ENCODE assay signal across 13 cellular contexts in genomic region chr17:64406321-64407200, GRCh38. TPM values are rescaled to one million over a fixed set of nuclear protein-coding genes. Genes with fewer than 3 reads are reported as not detected.
DNase-seq lines count a peak whose midpoint lies in the region; ATAC-seq and TF ChIP-seq lines count a peak whose summit lies in the region.
"Had no signal": no experiment of that assay in that cellular context is flagged by ENCODE, and none has a peak within 500 bp of the region (broad histone marks: within the 10 kb centered on the region; RNA-seq: fewer than 3 reads in every experiment).

No MANE protein-coding gene starts in this region.

- H3K27me3 Mint-ChIP-seq in GM23338 (ENCODE audit: insufficient read depth, low read depth, poor library complexity), result no peaks in the 10 kb centered on the region

- peak; percentile 61 for DNase-seq in DMS 273 (lab: John Stamatoyannopoulos, UW; ENCODE audit: unreplicated experiment)
- DNase-seq in DMS 273 treated with DMSO at 0.1 percent for 48 hours (lab: John Stamatoyannopoulos, UW), result no peak
- DNase-seq in GM23338 (ENCODE audit: low spot score), result peak; percentile 63
- peak; percentile 38 for DNase-seq in RPMI8226
- DNase-seq in lung microvascular endothelial cell (ENCODE audit: low read depth in 2 of 2), result peak; percentile 85 to 88
- no peak for DNase-seq in stimulated activated naive CD4-positive, alpha-beta T cell treated with Interleukin-2 at 50 U/mL for 16 hours (lab: John Stamatoyannopoulos, UW)
- DNase-seq: Kasumi-1 had no signal

- no peak for TF ChIP-seq CTCF in GM23338 (conservative IDR thresholded peaks at IDR 0.05; ENCODE audit: low read depth in 2 of 2)

- no peaks in the 10 kb centered on the region; the same call in 2 of the 3 replicates for H3K9me3 Mint-ChIP-seq in GM23338
- H3K9me3 Mint-ChIP-seq: nephron had no signal

- no peaks in the 10 kb centered on the region for H3K79me2 ChIP-seq in GM23338 (replicated peaks; ENCODE audit: insufficient read depth)

- H3K27me3 ChIP-seq in GM23338 (ENCODE audit: insufficient read depth), result no peaks in the 10 kb centered on the region
- H3K27me3 ChIP-seq: body of pancreas had no signal

- H3K27ac ChIP-seq in GM23338 (ENCODE audit: low read depth), result no peak overlapping the region
- H3K27ac ChIP-seq: 22Rv1, body of pancreas had no signal

- no peaks in the 10 kb centered on the region for H3K36me3 ChIP-seq in GM23338 (ENCODE audit: insufficient read depth)

- no peak overlapping the region for H3K4me3 Mint-ChIP-seq in GM23338
- H3K4me3 Mint-ChIP-seq: nephron had no signal

- peaks cover 7% of the 10 kb centered on the region; the same call in 1 of the 2 replicates for H3K4me1 ChIP-seq in GM23338 (ENCODE audit: insufficient read depth)
- H3K4me1 ChIP-seq: body of pancreas had no signal

- no peak for ATAC-seq in GM23338
- ATAC-seq in HG02610 (IDR thresholded peaks at IDR 0.05; ENCODE audit: unreplicated experiment), result no peak
- no peak for ATAC-seq in GM21576 (IDR thresholded peaks at IDR 0.05; ENCODE audit: unreplicated experiment)
- ATAC-seq: body of pancreas had no signal

- no peaks in the 10 kb centered on the region for H3F3A ChIP-seq in GM23338 (replicated peaks; ENCODE audit: low read depth)

- H3K36me3 Mint-ChIP-seq in GM23338 (ENCODE audit: low read depth), result no peaks in the 10 kb centered on the region

- H3K4me2 ChIP-seq in GM23338, result no peak overlapping the region

- H3K9me2 ChIP-seq in GM23338 (ENCODE audit: insufficient read depth), result no peaks in the 10 kb centered on the region

- peaks cover 8% of the 10 kb centered on the region; the same call in 2 of the 3 replicates for H3K4me1 Mint-ChIP-seq in GM23338
- H3K4me1 Mint-ChIP-seq: nephron had no signal

- no peaks in the 10 kb centered on the region for H4K20me1 ChIP-seq in GM23338 (replicated peaks; ENCODE audit: insufficient read depth)

- no peak overlapping the region for H3K27ac Mint-ChIP-seq in GM23338
- H3K27ac Mint-ChIP-seq: nephron had no signal

- H2AFZ ChIP-seq in GM23338, result peak overlapping the region; percentile 59; the same call in 1 of the 2 replicates

- no peak overlapping the region for H3K4me3 ChIP-seq in GM23338
- H3K4me3 ChIP-seq: body of pancreas had no signal

TF ChIP-seq in GM23338, 12 proteins besides CTCF, POLR2A, EP300 and RAD21 (continues in another document):
- TF ChIP-seq REST (IDR thresholded peaks at IDR 0.05; ENCODE audit: unreplicated experiment) (no peak), NANOG (IDR thresholded peaks at IDR 0.05; ENCODE audit: borderline replicate concordance) (no peak), ZNF114 (CRISPR knock-in tag; IDR thresholded peaks at IDR 0.05) (no peak), EZH2phosphoT487 (IDR thresholded peaks at IDR 0.05; ENCODE audit: unreplicated experiment) (no peak), ZNF462 (CRISPR knock-in tag; IDR thresholded peaks at IDR 0.05) (no peak), ZNF331 (CRISPR knock-in tag; IDR thresholded peaks at IDR 0.05; ENCODE audit: low read depth) (no peak), STAT1 (IDR thresholded peaks at IDR 0.05; ENCODE audit: unreplicated experiment) (no peak), ETS1 (IDR thresholded peaks at IDR 0.05) (no peak)

RNA-seq across cellular contexts. Expression of gene PECAM1, which starts 15.9 kb away (rescaled TPM):
- 0.04 TPM in 1 of 2 replicates, not detected in the other for total RNA-seq in GM23338 (2014; rRNA removed; shearing (Covaris generic))
- not detected in 2 replicates for polyA plus RNA-seq in GM23338 (2016; fragmentation: Nextera tagmentation; extraction: Ambion mirVana)
- 395 and 423 TPM in 2 replicates for total RNA-seq in lung microvascular endothelial cell

RNA-seq across cellular contexts. Expression of gene MILR1, which starts 42.4 kb away (rescaled TPM):
- total RNA-seq in GM23338 (2014; rRNA removed; shearing (Covaris generic)), result not detected in 2 replicates
- 0.39 TPM in 1 of 2 replicates, not detected in the other for polyA plus RNA-seq in GM23338 (2016; fragmentation: Nextera tagmentation; extraction: Ambion mirVana)
- total RNA-seq in lung microvascular endothelial cell, result 0.60 and 0.65 TPM in 2 replicates
- total RNA-seq: epithelial cell of proximal tubule had no signal

Comparison
In these comparisons a context has a peak if more than half of its experiments do, and no peak if none do; other contexts are left out.
1. DNase-seq: peak in DMS 273 (single experiment), GM23338 (single experiment), RPMI8226 (single experiment) and lung microvascular endothelial cell (2 of 2); none in DMS 273 treated with DMSO at 0.1 percent for 48 hours (single experiment) and stimulated activated naive CD4-positive, alpha-beta T cell treated with Interleukin-2 at 50 U/mL for 16 hours (single experiment).
2. RNA of gene PECAM1, which starts 15.9 kb away (total RNA-seq): 395 to 423 TPM in lung microvascular endothelial cell; 0.04 TPM in GM23338; every median in the first group is over 100 times any median in the second.